ENCODE assay signal across 9 cellular contexts in genomic region chr22:39528080-39528661, GRCh38. TPM values are rescaled to one million over a fixed set of nuclear protein-coding genes. Genes with fewer than 3 reads are reported as not detected.
DNase-seq lines count a peak whose midpoint lies in the region; ATAC-seq, FAIRE-seq and TF ChIP-seq lines count a peak whose summit lies in the region.
"Had no signal": no experiment of that assay in that cellular context is flagged by ENCODE, and none has a peak within 500 bp of the region (broad histone marks: within the 10 kb centered on the region; RNA-seq: fewer than 3 reads in every experiment).

No MANE protein-coding gene starts in this region.

- H3K4me2 ChIP-seq in HepG2 (ENCODE audit: low read depth, low read length) = peak overlapping the region; percentile 33; the same call in 1 of the 2 replicates

- no peak for TF ChIP-seq RAD21 in HepG2 (CRISPR knock-in tag; IDR thresholded peaks at IDR 0.05)

- POLR2A ChIA-PET in HepG2 (lab: Yijun Ruan, JAX) = interaction anchor here (0.7 to 11.2 kb wide), 9 partner anchors 8 to 209 kb away, joined by 3 to 167 read pairs (median 6); partner anchors contain the start of genes ATF4, MIEF1 and RPL3

- H3K27me3 ChIP-seq in HepG2 (ENCODE audit: control insufficient read depth in 1 of 2, insufficient read depth in 2 of 2, low read length in 2 of 2) = no peaks in the 10 kb centered on the region; a peak in 1 of 5 replicates

- peak; percentile 50 for TF ChIP-seq POLR2A in GM12892 (IDR thresholded peaks at IDR 0.05; ENCODE audit: low read depth, low read length)
- TF ChIP-seq POLR2A in HepG2 (IDR thresholded peaks at IDR 0.05; ENCODE audit: insufficient read depth in 1 of 2, low read depth in 2 of 2, low read length in 2 of 2) = 0 out of 4 replicates have a peak, but pooled peaks of 1 of the 2 experiments have one; percentile 13

- H3K4me3 ChIP-seq in HepG2 (replicated peaks in 1 of 3; ENCODE audit: insufficient read depth in 1 of 3, low read depth in 2 of 3, low read length in 3 of 3) = no peak overlapping the region; a peak in 1 of 6 replicates

- no peak overlapping the region for H3K9ac ChIP-seq in HepG2 (ENCODE audit: insufficient read depth, low read depth, low read length)

- H4K20me1 ChIP-seq in HepG2 (ENCODE audit: insufficient read depth, low read length) = peaks cover 46% of the 10 kb centered on the region

- BruUV-seq in HepG2 (replicated peaks; lab: Mats Ljungman, UMichigan) = no TSS peak

- H3K27ac ChIP-seq in 22Rv1 (peak overlapping the region; percentile 99), HepG2 (ENCODE audit: extremely low read length, insufficient read depth, low read length) (no peak overlapping the region)

- no peak for DNase-seq in GM12892 (ENCODE audit: insufficient read length)
- peak; percentile 20 for DNase-seq in SW480 (ENCODE audit: low spot score)
- DNase-seq in HepG2 (ENCODE audit: low spot score) = no peak
- no peak for DNase-seq in dedifferentiated amniotic fluid mesenchymal stem cell (ENCODE audit: extremely low spot score)
- DNase-seq in Ammon's horn (ENCODE audit: low spot score) = no peak
- DNase-seq in stimulated activated CD8-positive, alpha-beta memory T cell treated with anti-CD3 and anti-CD28 coated beads, Interleukin-4, amount 100 ng/mL, for 48 hours = no peak
- DNase-seq: effector CD4-positive, alpha-beta T cell had no signal

- in situ Hi-C loops in HepG2 (cut with HindIII; ENCODE audit: extremely low pct_ligation_motif_present, low pct_unique_long_range_greater_than_20kb) = no loop called here

- peaks cover 80% of the 10 kb centered on the region for H3K4me1 ChIP-seq in HepG2 (ENCODE audit: insufficient read depth, low read length)

- CTCF ChIA-PET in HepG2 (lab: Yijun Ruan, JAX; ENCODE audit: low intra/inter-chr PET ratio, low total read pairs) = interaction anchor here (1.2 to 3.3 kb wide), 3 partner anchors 32 to 35 kb away, joined by 4 to 24 read pairs (median 18); no protein-coding TSS in a partner anchor

- FAIRE-seq in GM12892 (lab: Jason Lieb, UNC) (no peak), HepG2 (lab: Jason Lieb, UNC) (no peak)

- TF ChIP-seq CTCF in 22Rv1 (IDR thresholded peaks at IDR 0.05) = no peak
- TF ChIP-seq CTCF in HepG2 (CRISPR knock-in tag; IDR thresholded peaks at IDR 0.05) = no peak

- no peak for TF ChIP-seq EP300 in HepG2 (IDR thresholded peaks at IDR 0.05; ENCODE audit: low read depth in 2 of 2, low read length in 2 of 2)
- TF ChIP-seq EP300 in HepG2 (CRISPR knock-in tag; IDR thresholded peaks at IDR 0.05; ENCODE audit: borderline replicate concordance) = no peak

- H3K79me2 ChIP-seq in HepG2 (ENCODE audit: insufficient read depth, low read length) = peaks cover 23% of the 10 kb centered on the region

- no peak overlapping the region for H2AFZ ChIP-seq in HepG2 (ENCODE audit: low read length)

- ATAC-seq in HepG2 (no peak), GM21381 (IDR thresholded peaks at IDR 0.05; ENCODE audit: unreplicated experiment) (no peak)

- H3K9me3 ChIP-seq in HepG2 (ENCODE audit: low read length) = no peaks in the 10 kb centered on the region

- WGBS in HepG2 (ENCODE audit: low lambda C conversion rate) = 89% methylated on average over 12 of the region's 12 CpGs

- intact Hi-C loops in HepG2 (cut with micrococcal nuclease; ENCODE audit: unreplicated experiment) = no loop called here

- H3K36me3 ChIP-seq in HepG2 (replicated peaks in 1 of 2; ENCODE audit: control insufficient read depth in 1 of 2, insufficient read depth in 2 of 2, low read length in 2 of 2) = peaks cover 6 to 18% of the 10 kb centered on the region in 2 experiments

RNA-seq across cellular contexts. Expression of gene RPS19BP1, which starts 4.4 kb away (rescaled TPM):
- 46.3 TPM for polyA plus RNA-seq in GM12892 (2012; ENCODE audit: missing spikeins)
- 81.3 and 88.2 TPM in 2 replicates for total RNA-seq in HepG2 (2016; rRNA removed; fragmentation: Illumina TruSeq; extraction: Trizol)
- total RNA-seq in HepG2 (2016; cell fraction: cytosol; rRNA removed; fragmentation: Illumina TruSeq; extraction: Trizol; ENCODE audit: low read depth) = 128 and 142 TPM in 2 replicates
- 77.0 and 92.6 TPM in 2 replicates for total RNA-seq in HepG2 (2016; cell fraction: insoluble cytoplasmic fraction; rRNA removed; fragmentation: Illumina TruSeq; extraction: Trizol)
- 138 and 159 TPM in 2 replicates for total RNA-seq in HepG2 (2016; cell fraction: membrane; rRNA removed; fragmentation: Illumina TruSeq; extraction: Trizol)
- 32.9 and 36.8 TPM in 2 replicates for total RNA-seq in HepG2 (2016; cell fraction: nucleus; rRNA removed; fragmentation: Illumina TruSeq; extraction: Trizol)
- 44.3 and 47.8 TPM in 2 replicates for polyA plus RNA-seq in HepG2 (2011; rRNA removed)
- 48.9 and 72.7 TPM in 2 replicates for polyA plus RNA-seq in HepG2 (2011; cell fraction: cytosol; rRNA removed)
- 39.6 and 43.4 TPM in 2 replicates for polyA plus RNA-seq in HepG2 (2011; cell fraction: nucleus; rRNA removed)
- polyA plus RNA-seq in HepG2 (2012) = 22.5 and 32.4 TPM in 2 replicates
- polyA plus RNA-seq in HepG2 (2016; cell fraction: cytosol; fragmentation: Illumina TruSeq; extraction: Trizol; ENCODE audit: low read depth) = 155 and 179 TPM in 2 replicates
- 84.3 and 101 TPM in 2 replicates for polyA plus RNA-seq in HepG2 (2016; cell fraction: insoluble cytoplasmic fraction; fragmentation: Illumina TruSeq; extraction: Trizol; ENCODE audit: low read depth)
- polyA plus RNA-seq in HepG2 (2016; cell fraction: membrane; fragmentation: Illumina TruSeq; extraction: Trizol; ENCODE audit: low read depth) = 130 and 146 TPM in 2 replicates
- 72.3 and 78.7 TPM in 2 replicates for polyA plus RNA-seq in HepG2 (2016; cell fraction: nucleus; fragmentation: Illumina TruSeq; extraction: Trizol; ENCODE audit: insufficient read depth, low read depth)
- 8.8 and 14.5 TPM in 2 replicates for polyA minus RNA-seq in HepG2 (2011; rRNA and poly(A)+ RNA removed; ENCODE audit: low replicate concordance)
- polyA minus RNA-seq in HepG2 (2011; cell fraction: cytosol; rRNA and poly(A)+ RNA removed) = 7.8 and 8.0 TPM in 2 replicates
- polyA minus RNA-seq in HepG2 (2011; cell fraction: nucleus; rRNA and poly(A)+ RNA removed) = 12.2 and 13.9 TPM in 2 replicates

RNA-seq across cellular contexts. Expression of gene ATF4, which starts 7.8 kb away (rescaled TPM):
- polyA plus RNA-seq in GM12892 (2012; ENCODE audit: missing spikeins) = 330 TPM
- total RNA-seq in HepG2 (2016; rRNA removed; fragmentation: Illumina TruSeq; extraction: Trizol) = 442 and 486 TPM in 2 replicates
- total RNA-seq in HepG2 (2016; cell fraction: cytosol; rRNA removed; fragmentation: Illumina TruSeq; extraction: Trizol; ENCODE audit: low read depth) = 489 and 519 TPM in 2 replicates
- 409 and 471 TPM in 2 replicates for total RNA-seq in HepG2 (2016; cell fraction: insoluble cytoplasmic fraction; rRNA removed; fragmentation: Illumina TruSeq; extraction: Trizol)
- 1,028 and 1,060 TPM in 2 replicates for total RNA-seq in HepG2 (2016; cell fraction: membrane; rRNA removed; fragmentation: Illumina TruSeq; extraction: Trizol)
- 286 and 328 TPM in 2 replicates for total RNA-seq in HepG2 (2016; cell fraction: nucleus; rRNA removed; fragmentation: Illumina TruSeq; extraction: Trizol)
- polyA plus RNA-seq in HepG2 (2011; rRNA removed) = 1,157 and 1,297 TPM in 2 replicates
- 1,218 and 1,254 TPM in 2 replicates for polyA plus RNA-seq in HepG2 (2011; cell fraction: cytosol; rRNA removed)
- polyA plus RNA-seq in HepG2 (2011; cell fraction: nucleus; rRNA removed) = 1,279 and 1,395 TPM in 2 replicates
- polyA plus RNA-seq in HepG2 (2012) = 465 and 610 TPM in 2 replicates
- 745 and 811 TPM in 2 replicates for polyA plus RNA-seq in HepG2 (2016; cell fraction: cytosol; fragmentation: Illumina TruSeq; extraction: Trizol; ENCODE audit: low read depth)
- 563 and 623 TPM in 2 replicates for polyA plus RNA-seq in HepG2 (2016; cell fraction: insoluble cytoplasmic fraction; fragmentation: Illumina TruSeq; extraction: Trizol; ENCODE audit: low read depth)
- 1,265 and 1,282 TPM in 2 replicates for polyA plus RNA-seq in HepG2 (2016; cell fraction: membrane; fragmentation: Illumina TruSeq; extraction: Trizol; ENCODE audit: low read depth)
- polyA plus RNA-seq in HepG2 (2016; cell fraction: nucleus; fragmentation: Illumina TruSeq; extraction: Trizol; ENCODE audit: insufficient read depth, low read depth) = 710 and 725 TPM in 2 replicates
- polyA minus RNA-seq in HepG2 (2011; rRNA and poly(A)+ RNA removed; ENCODE audit: low replicate concordance) = 242 and 314 TPM in 2 replicates
- 175 and 193 TPM in 2 replicates for polyA minus RNA-seq in HepG2 (2011; cell fraction: cytosol; rRNA and poly(A)+ RNA removed)
- polyA minus RNA-seq in HepG2 (2011; cell fraction: nucleus; rRNA and poly(A)+ RNA removed) = 213 and 242 TPM in 2 replicates

RNA-seq across cellular contexts. Expression of gene MIEF1, which starts 26.1 kb away (rescaled TPM):
- 15.2 TPM for polyA plus RNA-seq in GM12892 (2012; ENCODE audit: missing spikeins)
- total RNA-seq in HepG2 (2016; rRNA removed; fragmentation: Illumina TruSeq; extraction: Trizol) = 34.8 and 41.4 TPM in 2 replicates
- total RNA-seq in HepG2 (2016; cell fraction: cytosol; rRNA removed; fragmentation: Illumina TruSeq; extraction: Trizol; ENCODE audit: low read depth) = 5.5 and 6.5 TPM in 2 replicates
- total RNA-seq in HepG2 (2016; cell fraction: insoluble cytoplasmic fraction; rRNA removed; fragmentation: Illumina TruSeq; extraction: Trizol) = 33.7 and 36.8 TPM in 2 replicates
- 22.9 and 23.9 TPM in 2 replicates for total RNA-seq in HepG2 (2016; cell fraction: membrane; rRNA removed; fragmentation: Illumina TruSeq; extraction: Trizol)
- 26.2 and 27.8 TPM in 2 replicates for total RNA-seq in HepG2 (2016; cell fraction: nucleus; rRNA removed; fragmentation: Illumina TruSeq; extraction: Trizol)
- 21.7 and 22.3 TPM in 2 replicates for polyA plus RNA-seq in HepG2 (2011; rRNA removed)
- polyA plus RNA-seq in HepG2 (2011; cell fraction: cytosol; rRNA removed) = 19.7 and 20.6 TPM in 2 replicates
- polyA plus RNA-seq in HepG2 (2011; cell fraction: nucleus; rRNA removed) = 24.5 and 25.2 TPM in 2 replicates
- polyA plus RNA-seq in HepG2 (2012) = 28.6 and 29.6 TPM in 2 replicates
- 2.6 and 3.1 TPM in 2 replicates for polyA plus RNA-seq in HepG2 (2016; cell fraction: cytosol; fragmentation: Illumina TruSeq; extraction: Trizol; ENCODE audit: low read depth)
- polyA plus RNA-seq in HepG2 (2016; cell fraction: insoluble cytoplasmic fraction; fragmentation: Illumina TruSeq; extraction: Trizol; ENCODE audit: low read depth) = 31.2 and 35.5 TPM in 2 replicates
- 11.4 and 11.8 TPM in 2 replicates for polyA plus RNA-seq in HepG2 (2016; cell fraction: membrane; fragmentation: Illumina TruSeq; extraction: Trizol; ENCODE audit: low read depth)
- polyA plus RNA-seq in HepG2 (2016; cell fraction: nucleus; fragmentation: Illumina TruSeq; extraction: Trizol; ENCODE audit: insufficient read depth, low read depth) = 32.6 and 32.8 TPM in 2 replicates
- 36.4 and 63.8 TPM in 2 replicates for polyA minus RNA-seq in HepG2 (2011; rRNA and poly(A)+ RNA removed; ENCODE audit: low replicate concordance)
- 19.3 and 21.8 TPM in 2 replicates for polyA minus RNA-seq in HepG2 (2011; cell fraction: cytosol; rRNA and poly(A)+ RNA removed)
- polyA minus RNA-seq in HepG2 (2011; cell fraction: nucleus; rRNA and poly(A)+ RNA removed) = 27.2 and 33.9 TPM in 2 replicates

RNA-seq across cellular contexts. Expression of gene CACNA1I, which starts 42.4 kb away (rescaled TPM):
- not detected for polyA plus RNA-seq in GM12892 (2012; ENCODE audit: missing spikeins)
- total RNA-seq in HepG2 (2016; rRNA removed; fragmentation: Illumina TruSeq; extraction: Trizol) = not detected in 2 replicates
- not detected in 2 replicates for total RNA-seq in HepG2 (2016; cell fraction: cytosol; rRNA removed; fragmentation: Illumina TruSeq; extraction: Trizol; ENCODE audit: low read depth)
- not detected in 2 replicates for total RNA-seq in HepG2 (2016; cell fraction: insoluble cytoplasmic fraction; rRNA removed; fragmentation: Illumina TruSeq; extraction: Trizol)
- not detected in 2 replicates for total RNA-seq in HepG2 (2016; cell fraction: membrane; rRNA removed; fragmentation: Illumina TruSeq; extraction: Trizol)
- total RNA-seq in HepG2 (2016; cell fraction: nucleus; rRNA removed; fragmentation: Illumina TruSeq; extraction: Trizol) = not detected in 2 replicates
- not detected in 2 replicates for polyA plus RNA-seq in HepG2 (2011; rRNA removed)
- polyA plus RNA-seq in HepG2 (2011; cell fraction: cytosol; rRNA removed) = not detected in 2 replicates
- 0.02 TPM in 2 replicates for polyA plus RNA-seq in HepG2 (2011; cell fraction: nucleus; rRNA removed)
- polyA plus RNA-seq in HepG2 (2012) = 0.03 TPM in 1 of 2 replicates, not detected in the other
- not detected in 2 replicates for polyA plus RNA-seq in HepG2 (2016; cell fraction: cytosol; fragmentation: Illumina TruSeq; extraction: Trizol; ENCODE audit: low read depth)
- polyA plus RNA-seq in HepG2 (2016; cell fraction: insoluble cytoplasmic fraction; fragmentation: Illumina TruSeq; extraction: Trizol; ENCODE audit: low read depth) = not detected in 2 replicates
- not detected in 2 replicates for polyA plus RNA-seq in HepG2 (2016; cell fraction: membrane; fragmentation: Illumina TruSeq; extraction: Trizol; ENCODE audit: low read depth)
- not detected in 2 replicates for polyA plus RNA-seq in HepG2 (2016; cell fraction: nucleus; fragmentation: Illumina TruSeq; extraction: Trizol; ENCODE audit: insufficient read depth, low read depth)
- 0.04 and 0.05 TPM in 2 replicates for polyA minus RNA-seq in HepG2 (2011; rRNA and poly(A)+ RNA removed; ENCODE audit: low replicate concordance)
- polyA minus RNA-seq in HepG2 (2011; cell fraction: cytosol; rRNA and poly(A)+ RNA removed) = not detected in 2 replicates
- polyA minus RNA-seq in HepG2 (2011; cell fraction: nucleus; rRNA and poly(A)+ RNA removed) = not detected in 2 replicates
